ENCODE assay signal across 10 cellular contexts in the genomic region with DNA sequence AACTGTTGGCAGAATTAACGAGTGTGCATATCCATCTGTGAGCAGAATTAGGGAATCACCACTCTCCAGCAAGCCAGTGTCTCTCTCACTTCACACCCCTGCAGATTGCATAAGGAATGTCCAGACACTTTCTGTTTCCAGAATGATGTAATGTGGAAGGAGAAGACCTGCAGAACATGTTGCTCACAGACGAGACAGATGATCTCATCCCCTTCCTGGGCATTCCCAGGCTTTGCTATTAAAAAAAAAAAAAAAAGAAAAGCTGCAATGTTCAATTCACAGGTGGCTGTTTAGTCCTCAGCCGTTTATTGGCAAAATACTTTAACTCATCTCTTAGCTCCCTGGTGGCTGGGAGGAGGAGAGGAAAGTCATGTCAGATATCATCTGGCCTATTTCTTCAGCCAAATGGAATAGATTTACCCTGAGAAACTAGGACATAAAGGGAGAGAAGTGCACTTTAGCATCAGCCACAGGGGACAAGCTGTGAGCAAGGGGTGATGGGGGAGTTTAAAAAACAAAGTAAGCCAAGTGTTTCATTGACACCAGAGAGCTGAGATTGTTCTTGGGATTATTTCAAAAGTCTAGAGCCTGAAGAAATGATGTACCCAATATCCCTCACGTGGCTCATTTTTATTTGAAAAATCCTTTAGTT.
DNase-seq lines count a peak whose midpoint lies in the region; ATAC-seq, FAIRE-seq and TF ChIP-seq lines count a peak whose summit lies in the region.
"Had no signal": no experiment of that assay in that cellular context is flagged by ENCODE, and none has a peak within 500 bp of the region (broad histone marks: within the 10 kb centered on the region; RNA-seq: fewer than 3 reads in every experiment).

No MANE protein-coding gene starts in this region.

- H3K9ac ChIP-seq in GM12878 (ENCODE audit: control insufficient read depth, insufficient read depth, low read length) = no peak overlapping the region

- FAIRE-seq in GM12878 (lab: Jason Lieb, UNC) = no peak

- SMC1A ChIA-PET in GM12878 (lab: Charles Lee; ENCODE audit: uncharacterized antibody, unreplicated experiment) = interaction anchor here (0.9 kb wide), 1 partner anchor 13 kb away, joined by 3 read pairs; no protein-coding TSS in a partner anchor

- H4K20me1 ChIP-seq in GM12878 (ENCODE audit: control insufficient read depth, insufficient read depth) = no peaks in the 10 kb centered on the region

- no peaks in the 10 kb centered on the region for H3K9me3 ChIP-seq in GM12878 (replicated peaks; ENCODE audit: control insufficient read depth, insufficient read depth, low read length)

- H3K4me3 Mint-ChIP-seq in activated naive CD8-positive, alpha-beta T cell treated with anti-CD3 and anti-CD28 coated beads for 36 hours = no peak overlapping the region
- H3K4me3 Mint-ChIP-seq: stimulated activated naive CD8-positive, alpha-beta T cell treated with anti-CD3 and anti-CD28 coated beads, Interleukin-15, amount 100 ng/mL, for 72 hours had no signal

- no peak overlapping the region for H3K4me2 ChIP-seq in GM12878 (ENCODE audit: control insufficient read depth, insufficient read depth)

- no peak overlapping the region for H3K27ac Mint-ChIP-seq in activated naive CD8-positive, alpha-beta T cell treated with anti-CD3 and anti-CD28 coated beads for 36 hours
- H3K27ac Mint-ChIP-seq: stimulated activated naive CD8-positive, alpha-beta T cell treated with anti-CD3 and anti-CD28 coated beads, Interleukin-15, amount 100 ng/mL, for 72 hours had no signal

- H2AFZ ChIP-seq in GM12878 (ENCODE audit: control insufficient read depth, low read depth, low read length) = no peak overlapping the region

- RAD21 ChIA-PET in GM12878 (lab: Charles Lee; ENCODE audit: unreplicated experiment) = no interaction called here

- ATAC-seq in GM12878 = no peak
- no peak for ATAC-seq in HG03457 (IDR thresholded peaks at IDR 0.05; ENCODE audit: unreplicated experiment)
- no peak for ATAC-seq in HG02763 (IDR thresholded peaks at IDR 0.05; ENCODE audit: unreplicated experiment)
- no peak for ATAC-seq in GM21528 (IDR thresholded peaks at IDR 0.05; ENCODE audit: low FRiP score, unreplicated experiment)
- ATAC-seq: stimulated activated naive CD8-positive, alpha-beta T cell treated with anti-CD3 and anti-CD28 coated beads, Interleukin-15, amount 100 ng/mL, for 72 hours had no signal

- no peak for TF ChIP-seq POLR2A in GM12878 (IDR thresholded peaks at IDR 0.05; ENCODE audit: low read depth, low read length)

- H3K4me3 ChIP-seq in GM12878 (no peak overlapping the region), kidney epithelial cell (ENCODE audit: low read depth, low read length) (no peak overlapping the region)

- no TSS peak for BruUV-seq in GM12878 (replicated peaks; lab: Mats Ljungman, UMichigan)

- H3K4me1 ChIP-seq in GM12878 (ENCODE audit: control insufficient read depth, insufficient read depth, low read length) = peaks cover 27% of the 10 kb centered on the region

- H3K79me2 ChIP-seq in GM12878 (ENCODE audit: control insufficient read depth, insufficient read depth, low read length) = no peaks in the 10 kb centered on the region

- intact Hi-C loops in GM12878 (cut with micrococcal nuclease; ENCODE audit: unreplicated experiment) = no loop called here

- H3K4me1 Mint-ChIP-seq in activated naive CD8-positive, alpha-beta T cell treated with anti-CD3 and anti-CD28 coated beads for 36 hours = no peaks in the 10 kb centered on the region

- TF ChIP-seq CTCF in GM12878 (IDR thresholded peaks at IDR 0.05 in 2 of 3, conservative IDR thresholded peaks at IDR 0.05 in 1 of 3; ENCODE audit: control insufficient read depth in 2 of 3, extremely low read depth in 1 of 3, insufficient read depth in 1 of 3, low read depth in 3 of 3, low read length in 3 of 3) (no peak), kidney epithelial cell (IDR thresholded peaks at IDR 0.05; ENCODE audit: insufficient read depth, low read length, poor library complexity, severe bottlenecking) (no peak)

- no peaks in the 10 kb centered on the region for H3K36me3 ChIP-seq in GM12878 (ENCODE audit: control insufficient read depth in 2 of 2, insufficient read depth in 2 of 2, low read length in 1 of 2)
- no peaks in the 10 kb centered on the region for H3K36me3 ChIP-seq in kidney epithelial cell (ENCODE audit: control insufficient read depth, insufficient read depth, low read length)

- peaks cover 57% of the 10 kb centered on the region for H3K27me3 Mint-ChIP-seq in activated naive CD8-positive, alpha-beta T cell treated with anti-CD3 and anti-CD28 coated beads for 36 hours

- no peak for TF ChIP-seq RAD21 in GM12878 (IDR thresholded peaks at IDR 0.05; ENCODE audit: insufficient read depth, low read depth, low read length)

- POLR2A ChIA-PET in GM12878 (lab: Charles Lee) = interaction anchor here (0.5 kb wide), 1 partner anchor 202 kb away, joined by 3 read pairs; no protein-coding TSS in a partner anchor

- in situ Hi-C loops in GM12878 (cut with MboI) = no loop called here

- WGBS in GM12878 (ENCODE audit: insufficient coverage, insufficient replicate concordance, low lambda C conversion rate, missing lambda C conversion rate) = 0% methylated on average over 4 of the region's 4 CpGs

- CTCF ChIA-PET in GM12878 (lab: Yijun Ruan, JAX) = no interaction called here

- no peak for TF ChIP-seq EP300 in GM12878 (IDR thresholded peaks at IDR 0.05; ENCODE audit: borderline replicate concordance in 1 of 2, control insufficient read depth in 1 of 2, low read depth in 2 of 2, low read length in 2 of 2)

- H3K27ac ChIP-seq in GM12878 (ENCODE audit: control insufficient read depth, insufficient read depth) = no peak overlapping the region
- H3K27ac ChIP-seq: C4-2B had no signal

- H3K9me3 Mint-ChIP-seq in activated naive CD8-positive, alpha-beta T cell treated with anti-CD3 and anti-CD28 coated beads for 36 hours = no peaks in the 10 kb centered on the region
- H3K9me3 Mint-ChIP-seq: stimulated activated naive CD8-positive, alpha-beta T cell treated with anti-CD3 and anti-CD28 coated beads, Interleukin-15, amount 100 ng/mL, for 72 hours had no signal

- DNase-seq in A172 (ENCODE audit: low spot score) (peak; percentile 79), HK-2 (ENCODE audit: unreplicated experiment) (peak; percentile 27), GM12878 (ENCODE audit: low read depth, low spot score) (no peak), kidney epithelial cell (ENCODE audit: low read depth) (peak; percentile 97)
- DNase-seq in activated naive CD8-positive, alpha-beta T cell treated with anti-CD3 and anti-CD28 coated beads for 36 hours = no peak
- DNase-seq: stimulated activated naive CD8-positive, alpha-beta T cell treated with anti-CD3 and anti-CD28 coated beads, Interleukin-15, amount 100 ng/mL, for 72 hours had no signal

- no peaks in the 10 kb centered on the region for H3K36me3 Mint-ChIP-seq in activated naive CD8-positive, alpha-beta T cell treated with anti-CD3 and anti-CD28 coated beads for 36 hours

- H3K27me3 ChIP-seq in GM12878 (replicated peaks in 1 of 2; ENCODE audit: control insufficient read depth in 2 of 2, insufficient read depth in 2 of 2, low read length in 1 of 2) = no peaks in the 10 kb centered on the region
- H3K27me3 ChIP-seq in kidney epithelial cell (ENCODE audit: control insufficient read depth, insufficient read depth, low read length) = no peaks in the 10 kb centered on the region

TF ChIP-seq in GM12878, 131 proteins besides CTCF, POLR2A, EP300 and RAD21:
- TF ChIP-seq, protein P1, sequence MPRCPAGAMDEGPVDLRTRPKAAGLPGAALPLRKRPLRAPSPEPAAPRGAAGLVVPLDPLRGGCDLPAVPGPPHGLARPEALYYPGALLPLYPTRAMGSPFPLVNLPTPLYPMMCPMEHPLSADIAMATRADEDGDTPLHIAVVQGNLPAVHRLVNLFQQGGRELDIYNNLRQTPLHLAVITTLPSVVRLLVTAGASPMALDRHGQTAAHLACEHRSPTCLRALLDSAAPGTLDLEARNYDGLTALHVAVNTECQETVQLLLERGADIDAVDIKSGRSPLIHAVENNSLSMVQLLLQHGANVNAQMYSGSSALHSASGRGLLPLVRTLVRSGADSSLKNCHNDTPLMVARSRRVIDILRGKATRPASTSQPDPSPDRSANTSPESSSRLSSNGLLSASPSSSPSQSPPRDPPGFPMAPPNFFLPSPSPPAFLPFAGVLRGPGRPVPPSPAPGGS (IDR thresholded peaks at IDR 0.05; ENCODE audit: borderline replicate concordance, insufficient read depth, low read depth, low read length, poor library complexity, severe bottlenecking) = no peak
- TF ChIP-seq RUNX3 (IDR thresholded peaks at IDR 0.05; ENCODE audit: low read length) (0 out of 2 replicates have a peak, but pooled peaks have one; percentile 11), NFIC (IDR thresholded peaks at IDR 0.05; ENCODE audit: low read depth, low read length) (peak; percentile 45; the same call in 1 of the 2 replicates)

Comparison
In these comparisons a context has a peak if more than half of its experiments do, and no peak if none do; other contexts are left out.
1. DNase-seq: peak in A172 (single experiment), HK-2 (single experiment) and kidney epithelial cell (single experiment); none in GM12878 (single experiment) and activated naive CD8-positive, alpha-beta T cell treated with anti-CD3 and anti-CD28 coated beads for 36 hours (single experiment).